In genomic region chr7:110852156-110852858, GRCh38 we compare ENCODE assay signal across 20 cellular contexts.
"Had no signal": no experiment of that assay in that cellular context is flagged by ENCODE, and none has a peak within 500 bp of the region (broad histone marks: within the 10 kb centered on the region; RNA-seq: fewer than 3 reads in every experiment).

No MANE protein-coding gene starts in this region.

- H3K27me3 ChIP-seq: ascending aorta, breast epithelium, left lung, right lobe of liver, transverse colon, vagina had no signal

- H3K4me1 ChIP-seq: ascending aorta, breast epithelium, left lung, psoas muscle, right lobe of liver, transverse colon had no signal

- DNase-seq: activated CD4-positive, alpha-beta T cell treated with anti-CD3 and anti-CD28 coated beads, Interleukin-2, amount 50 U/mL, for 1 hour; activated naive CD4-positive, alpha-beta T cell treated with Interleukin-2 at 50 U/mL for 16 hours; activated naive CD8-positive, alpha-beta T cell treated with anti-CD3 and anti-CD28 coated beads, Interleukin-2, amount 50 U/mL, for 24 hours; glutamatergic neuron; hypothalamus; kidney; left lung; natural killer cell; nucleus accumbens; psoas muscle; right lobe of liver; stimulated activated CD4-positive, alpha-beta T cell treated with anti-CD3 and anti-CD28 coated beads, Interleukin-4, amount 100 ng/mL, for 4 hours; stimulated activated CD8-positive, alpha-beta memory T cell treated with anti-CD3 and anti-CD28 coated beads, Interleukin-4, amount 100 ng/mL, for 48 hours; stimulated activated naive CD8-positive, alpha-beta T cell treated with anti-CD3 and anti-CD28 coated beads, Interleukin-15, Interleukin-2, amounts not matched to agents 100 U/mL and 50 U/mL, for 24 hours; transverse colon had no signal

- H3K27ac ChIP-seq: ascending aorta, breast epithelium, left lung, psoas muscle, right lobe of liver, transverse colon, vagina had no signal

- H3K4me3 ChIP-seq: ascending aorta, breast epithelium, left lung, psoas muscle, right lobe of liver, smooth muscle cell, transverse colon, vagina had no signal

- H3K36me3 ChIP-seq: ascending aorta, breast epithelium, left lung, right lobe of liver, transverse colon, vagina had no signal

- H3K9me3 ChIP-seq: breast epithelium, left lung, psoas muscle, right lobe of liver, transverse colon, vagina had no signal

- H3K4me2 ChIP-seq: smooth muscle cell had no signal

- ATAC-seq: activated naive CD8-positive, alpha-beta T cell treated with anti-CD3 and anti-CD28 coated beads, Interleukin-2, amount 50 U/mL, for 24 hours; esophagus mucosa; left lung; natural killer cell; psoas muscle; right lobe of liver; stimulated activated naive CD8-positive, alpha-beta T cell treated with anti-CD3 and anti-CD28 coated beads, Interleukin-15, Interleukin-2, amounts not matched to agents 100 U/mL and 50 U/mL, for 24 hours had no signal
